In the genomic region with DNA sequence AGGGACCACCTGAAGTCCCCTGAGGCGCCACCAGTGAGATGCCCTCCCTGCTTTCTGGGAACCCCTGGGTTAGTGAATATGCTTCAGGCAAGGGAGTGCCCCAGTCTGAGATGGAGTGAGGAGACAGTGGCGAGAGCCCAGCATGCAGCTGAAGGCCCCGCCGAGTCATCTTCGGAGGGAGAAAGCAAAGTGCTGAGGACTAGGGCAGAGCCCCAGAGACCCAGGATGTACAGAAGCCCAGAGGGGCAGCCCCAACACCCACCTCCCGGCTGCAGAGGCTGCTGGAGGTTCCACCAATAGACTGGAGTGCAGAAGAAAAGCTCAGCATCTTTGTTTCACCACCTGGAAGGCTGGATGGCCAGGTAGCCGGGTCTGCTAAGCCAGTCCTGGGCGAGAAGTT, we compare ENCODE assay signal across 38 cellular contexts. TPM values are rescaled to one million over a fixed set of nuclear protein-coding genes. Genes with fewer than 3 reads are reported as not detected.
"Had no signal": no experiment of that assay in that cellular context is flagged by ENCODE, and none has a peak within 500 bp of the region (broad histone marks: within the 10 kb centered on the region; RNA-seq: fewer than 3 reads in every experiment).

No MANE protein-coding gene starts in this region.

- DNase-seq: activated B cell treated with CpG ODN at 0.5 μM for 24 hours; activated CD4-positive, alpha-beta memory T cell treated with anti-CD3 and anti-CD28 coated beads for 36 hours; activated CD4-positive, alpha-beta T cell treated with anti-CD3 and anti-CD28 coated beads for 4 hours; activated CD4-positive, alpha-beta T cell treated with anti-CD3 and anti-CD28 coated beads, Interleukin-2, amount 10 ng/mL, durations not matched to agents 24 days and 14 days; activated CD4-positive, alpha-beta T cell treated with anti-CD3 and anti-CD28 coated beads, Interleukin-2, amount 50 U/mL, for 1 hour; activated CD4-positive, alpha-beta T cell treated with anti-CD3 and anti-CD28 coated beads, Interleukin-2, amount 50 U/mL, for 4 hours; activated CD4-positive, CD25-positive, alpha-beta regulatory T cell treated with anti-CD3 and anti-CD28 coated beads, Interleukin-2, amount 50 U/mL, for 72 hours; activated CD8-positive, alpha-beta memory T cell treated with anti-CD3 and anti-CD28 coated beads, Interleukin-2, amount 50 U/mL, for 4 hours; activated CD8-positive, alpha-beta T cell treated with anti-CD3 and anti-CD28 coated beads for 36 hours; activated gamma-delta T cell treated with Interleukin-2 at 50 U/mL for 16 hours; activated naive CD4-positive, alpha-beta T cell treated with anti-CD3 and anti-CD28 coated beads, Interleukin-2, amount 50 U/mL, for 16 hours; activated naive CD4-positive, alpha-beta T cell treated with Interleukin-2 at 50 U/mL for 16 hours; activated naive CD8-positive, alpha-beta T cell treated with anti-CD3 and anti-CD28 coated beads for 36 hours; activated T-cell treated with anti-CD3 and anti-CD28 coated beads for 4 hours; activated T-cell treated with anti-CD3 and anti-CD28 coated beads, Interleukin-2, amount 50 U/mL, for 1 hour; activated T-cell treated with anti-CD3 and anti-CD28 coated beads, Interleukin-2, amount 50 U/mL, for 4 hours; activated T-cell treated with anti-CD3 and anti-CD28 coated beads, Interleukin-2, amount 50 U/mL, for 72 hours; adrenal gland; amniotic stem cell; body of pancreas; brain microvascular endothelial cell; central memory CD4-positive, alpha-beta T cell; SW 1271; T-helper 1 cell; T-helper 2 cell; T-helper 9 cell had no signal

- H3K27me3 ChIP-seq: adrenal gland, body of pancreas had no signal

- H3K4me1 Mint-ChIP-seq: activated T-helper 17 cell treated with anti-CD3 and anti-CD28 coated beads, Interleukin-2, amount 50 U/mL, for 72 hours had no signal

- H3K9me3 ChIP-seq: adrenal gland, body of pancreas had no signal

- H3K4me3 Mint-ChIP-seq: activated B cell treated with CpG ODN at 0.5 μM for 24 hours; activated CD4-positive, alpha-beta memory T cell treated with anti-CD3 and anti-CD28 coated beads for 36 hours; activated CD4-positive, alpha-beta T cell treated with anti-CD3 and anti-CD28 coated beads, Interleukin-2, amount 10 ng/mL, durations not matched to agents 24 days and 14 days; activated CD8-positive, alpha-beta T cell treated with anti-CD3 and anti-CD28 coated beads for 36 hours; activated naive CD8-positive, alpha-beta T cell treated with anti-CD3 and anti-CD28 coated beads for 36 hours; activated T-cell treated with anti-CD3 and anti-CD28 coated beads, Interleukin-2, amount 50 U/mL, for 4 hours; activated T-cell treated with anti-CD3 and anti-CD28 coated beads, Interleukin-2, amount 50 U/mL, for 72 hours; activated T-helper 1 cell treated with anti-CD3 and anti-CD28 coated beads, Interleukin-12 subunit alpha, Interleukin-12 subunit beta, Interleukin-2, Interleukin-4 antibody, amounts not matched to agents 30 ng/mL and 10 ng/mL and 1 ng/mL, durations not matched to agents 14 hours and 24 hours and 36 hours; activated T-helper 17 cell treated with anti-CD3 and anti-CD28 coated beads, Interleukin-2, amount 50 U/mL, for 72 hours; T-helper 1 cell treated with Interleukin-12 subunit alpha and Interleukin-12 subunit beta and Interleukin-4 antibody, amounts not matched to agents 30 μg/mL and 1 μg/mL, for 36 hours; T-helper 2 cell treated with Interferon-gamma antibody and Interleukin-4, amounts not matched to agents 5 μg/mL and 100 μg/mL, for 36 hours had no signal

- ATAC-seq: activated CD8-positive, alpha-beta T cell treated with anti-CD3 and anti-CD28 coated beads for 36 hours; activated naive CD4-positive, alpha-beta T cell treated with anti-CD3 and anti-CD28 coated beads, Interleukin-2, amount 50 U/mL, for 72 hours; activated T-cell treated with anti-CD3 and anti-CD28 coated beads, Interleukin-2, amount 50 U/mL, for 4 hours; activated T-cell treated with anti-CD3 and anti-CD28 coated beads, Interleukin-2, amount 50 U/mL, for 72 hours; activated T-helper 17 cell treated with anti-CD3 and anti-CD28 coated beads, Interleukin-2, amount 50 U/mL, for 72 hours; body of pancreas had no signal

- H3K4me3 ChIP-seq: adrenal gland, body of pancreas, breast epithelium had no signal

- H3K4me1 ChIP-seq: adrenal gland, breast epithelium had no signal

- H3K27ac ChIP-seq: adrenal gland, body of pancreas, brain microvascular endothelial cell, breast epithelium, VCaP had no signal

- H3K27ac Mint-ChIP-seq: activated B cell treated with CpG ODN at 0.5 μM for 24 hours; activated CD4-positive, alpha-beta memory T cell treated with anti-CD3 and anti-CD28 coated beads for 36 hours; activated CD4-positive, alpha-beta T cell treated with anti-CD3 and anti-CD28 coated beads, Interleukin-2, amount 10 ng/mL, durations not matched to agents 24 days and 14 days; activated CD8-positive, alpha-beta T cell treated with anti-CD3 and anti-CD28 coated beads for 36 hours; activated naive CD4-positive, alpha-beta T cell treated with anti-CD3 and anti-CD28 coated beads, Interleukin-2, amount 50 U/mL, for 72 hours; activated naive CD8-positive, alpha-beta T cell treated with anti-CD3 and anti-CD28 coated beads for 36 hours; activated T-cell treated with anti-CD3 and anti-CD28 coated beads, Interleukin-2, amount 50 U/mL, for 72 hours; activated T-helper 1 cell treated with anti-CD3 and anti-CD28 coated beads, Interleukin-12 subunit alpha, Interleukin-12 subunit beta, Interleukin-2, Interleukin-4 antibody, amounts not matched to agents 30 ng/mL and 10 ng/mL and 1 ng/mL, durations not matched to agents 14 hours and 24 hours and 36 hours; activated T-helper 17 cell treated with anti-CD3 and anti-CD28 coated beads, Interleukin-2, amount 50 U/mL, for 72 hours; T-helper 1 cell treated with Interleukin-12 subunit alpha and Interleukin-12 subunit beta and Interleukin-4 antibody, amounts not matched to agents 30 μg/mL and 1 μg/mL, for 36 hours; T-helper 2 cell treated with Interferon-gamma antibody and Interleukin-4, amounts not matched to agents 5 μg/mL and 100 μg/mL, for 36 hours had no signal

- H3K36me3 ChIP-seq: adrenal gland, brain microvascular endothelial cell, breast epithelium had no signal

RNA-seq across cellular contexts. Expression of gene ANKRD60, which starts 14.1 kb away (rescaled TPM):
- total RNA-seq: activated B cell treated with CpG ODN at 0.5 μM for 24 hours; activated CD4-positive, alpha-beta memory T cell treated with anti-CD3 and anti-CD28 coated beads for 36 hours; activated CD4-positive, alpha-beta T cell treated with anti-CD3 and anti-CD28 coated beads, Interleukin-2, amount 10 ng/mL, durations not matched to agents 24 days and 14 days; activated CD8-positive, alpha-beta memory T cell treated with anti-CD3 and anti-CD28 coated beads for 36 hours; activated CD8-positive, alpha-beta T cell treated with anti-CD3 and anti-CD28 coated beads for 36 hours; activated naive CD4-positive, alpha-beta T cell treated with anti-CD3 and anti-CD28 coated beads, Interleukin-2, amount 50 U/mL, for 72 hours; activated naive CD8-positive, alpha-beta T cell treated with anti-CD3 and anti-CD28 coated beads for 36 hours; activated T-cell treated with anti-CD3 and anti-CD28 coated beads, Interleukin-2, amount 50 U/mL, for 4 hours; activated T-cell treated with anti-CD3 and anti-CD28 coated beads, Interleukin-2, amount 50 U/mL, for 72 hours; activated T-helper 1 cell treated with anti-CD3 and anti-CD28 coated beads, Interleukin-12 subunit alpha, Interleukin-12 subunit beta, Interleukin-2, Interleukin-4 antibody, amounts not matched to agents 30 ng/mL and 10 ng/mL and 1 ng/mL, durations not matched to agents 14 hours and 24 hours and 36 hours; activated T-helper 17 cell treated with anti-CD3 and anti-CD28 coated beads, Interleukin-2, amount 50 U/mL, for 72 hours; adrenal gland; aorta; astrocyte; body of pancreas; breast epithelium; cardiac septum; cerebellum had no signal
- polyA plus RNA-seq: adrenal gland, aorta had no signal
